ENCODE assay signal across 9 cellular contexts in the genomic region with DNA sequence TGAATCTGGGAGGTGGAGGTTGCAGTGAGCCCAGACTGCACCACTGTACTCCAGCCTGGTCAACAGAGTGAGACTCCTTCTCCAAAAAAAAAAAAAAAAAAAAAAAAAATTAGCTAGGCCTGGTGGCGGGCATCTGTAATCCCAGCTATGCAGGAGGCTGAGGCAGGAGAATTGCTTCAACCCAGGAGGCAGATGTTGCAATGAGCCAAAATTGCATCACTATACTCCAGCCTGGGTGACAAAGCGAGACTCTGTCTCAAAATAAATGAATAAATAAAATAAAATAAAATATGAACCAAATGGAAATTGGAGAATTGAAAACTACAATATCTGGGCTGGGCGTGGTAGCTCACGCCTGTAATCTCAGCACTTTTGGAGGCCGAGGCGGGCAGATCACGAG. TPM values are rescaled to one million over a fixed set of nuclear protein-coding genes. Genes with fewer than 3 reads are reported as not detected.
DNase-seq lines count a peak whose midpoint lies in the region; ATAC-seq, FAIRE-seq and TF ChIP-seq lines count a peak whose summit lies in the region.
"Not testable (repeated sequence)": the region's sequence is repeated elsewhere in the genome, so short reads cannot be mapped to it uniquely, and the experiment has no call there.
"Had no signal": no experiment of that assay in that cellular context is flagged by ENCODE, and none has a peak within 500 bp of the region (broad histone marks: within the 10 kb centered on the region; RNA-seq: fewer than 3 reads in every experiment).

No MANE protein-coding gene starts in this region.

- not testable (repeated sequence) for BruUV-seq in K562 (replicated peaks; lab: Mats Ljungman, UMichigan)

- H4K20me1 ChIP-seq in K562 (replicated peaks; ENCODE audit: control insufficient read depth, insufficient read depth, low read length): not testable (repeated sequence)

- ATAC-seq in K562, psoas muscle: not testable (repeated sequence)

- not testable (repeated sequence) for FAIRE-seq in K562 (lab: Jason Lieb, UNC)

- in situ Hi-C loops in K562 (cut with MboI): not testable (repeated sequence)

- not testable (repeated sequence) for H3K27me3 ChIP-seq in K562 (ENCODE audit: control insufficient read depth in 2 of 2, insufficient read depth in 2 of 2, low read length in 2 of 2); liver (ENCODE audit: control insufficient read depth in 4 of 4, insufficient read depth in 4 of 4, low read length in 3 of 4); psoas muscle (ENCODE audit: insufficient read depth in 3 of 3, low read length in 2 of 3)

- not testable (repeated sequence) for H3K27ac ChIP-seq in HEK293 (ENCODE audit: extremely low read depth, low read depth, low read length); K562 (ENCODE audit: extremely low read depth, low read depth, low read length)
- H3K27ac ChIP-seq in liver (ENCODE audit: low read depth in 1 of 2, low read length in 2 of 2): peak overlapping the region in 1 of 2 donors; percentile 97
- peak overlapping the region; percentile 18 for H3K27ac ChIP-seq in psoas muscle

- H3K36me3 ChIP-seq in HEK293 (ENCODE audit: control insufficient read depth in 2 of 2, insufficient read depth in 1 of 2, low read length in 2 of 2) (peaks cover 30 to 37% of the 10 kb centered on the region in 2 experiments), K562 (ENCODE audit: control insufficient read depth, insufficient read depth, low read length) (peaks cover 21% of the 10 kb centered on the region; the same call in 2 of the 3 replicates), liver (ENCODE audit: control insufficient read depth in 4 of 4, insufficient read depth in 3 of 4, low read depth in 1 of 4, low read length in 3 of 4) (peaks cover 4 to 15% (median 10%) of the 10 kb centered on the region in 4 donors), psoas muscle (ENCODE audit: insufficient read depth in 1 of 2, low read depth in 1 of 2) (peaks cover 0 to 50% of the 10 kb centered on the region in 2 donors)

- H3K4me2 ChIP-seq in K562 (ENCODE audit: insufficient read depth, low read length): not testable (repeated sequence)

- H3K4me3 ChIP-seq in HEK293 (ENCODE audit: low read depth, low read length); NB4 (ENCODE audit: low read depth, low read length); K562; fibroblast of mammary gland (ENCODE audit: control insufficient read depth, low read depth, low read length); liver (ENCODE audit: low read depth in 1 of 3, low read length in 3 of 3); psoas muscle: not testable (repeated sequence)

- intact Hi-C loops in K562 (cut with micrococcal nuclease); psoas muscle (cut with DNase I): not testable (repeated sequence)

- peak; percentile 41 to 43 for DNase-seq in AML-193 (lab: John Stamatoyannopoulos, UW)
- DNase-seq in NB4 (ENCODE audit: low read depth): peak; percentile 70
- DNase-seq in SKM-1 treated with dmso at 0.1 percent for 144 hours (lab: John Stamatoyannopoulos, UW; ENCODE audit: unreplicated experiment): peak; percentile 17
- not testable (repeated sequence) for DNase-seq in K562 (ENCODE audit: extremely low read depth in 1 of 4, low spot score in 3 of 4); psoas muscle
- peak; percentile 70 for DNase-seq in fibroblast of mammary gland (ENCODE audit: low read depth)

- not testable (repeated sequence) for TF ChIP-seq EP300 in K562 (IDR thresholded peaks at IDR 0.05; ENCODE audit: low read length)

- CTCF ChIA-PET in HEK293 (lab: Yijun Ruan, JAX): interaction anchor here (1.1 to 1.5 kb wide), 2 partner anchors 15 to 101 kb away, joined by 3 to 9 read pairs; a partner anchor contains a TSS
- CTCF ChIA-PET in K562 (lab: Yijun Ruan, JAX; ENCODE audit: low intra/inter-chr PET ratio): not testable (repeated sequence)

- not testable (repeated sequence) for H3K9me3 ChIP-seq in HEK293 (ENCODE audit: control insufficient read depth, insufficient read depth, low read depth, low read length); K562 (replicated peaks; ENCODE audit: control insufficient read depth, insufficient read depth, low read depth, low read length); liver (ENCODE audit: control insufficient read depth in 4 of 4, low read length in 3 of 4); psoas muscle

- TF ChIP-seq CTCF in HEK293 (tag by site-specific recombination; IDR thresholded peaks at IDR 0.05); NB4 (IDR thresholded peaks at IDR 0.05; ENCODE audit: low read depth, low read length); K562 (IDR thresholded peaks at IDR 0.05 in 2 of 3, conservative IDR thresholded peaks at IDR 0.05 in 1 of 3; ENCODE audit: insufficient read depth in 2 of 3, low read depth in 1 of 3, low read length in 3 of 3); fibroblast of mammary gland (conservative IDR thresholded peaks at IDR 0.05; ENCODE audit: control insufficient read depth, insufficient read depth, low read depth, low read length); psoas muscle (IDR thresholded peaks at IDR 0.05): not testable (repeated sequence)
- peak; percentile 32 for TF ChIP-seq CTCF in liver (IDR thresholded peaks at IDR 0.05; ENCODE audit: low read depth, low read length, missing input control)

- peaks cover 19% of the 10 kb centered on the region for H3K4me1 ChIP-seq in HEK293 (ENCODE audit: control insufficient read depth, insufficient read depth, low read length)
- peaks cover 13 to 29% of the 10 kb centered on the region in 2 experiments; a peak in 4 of 5 replicates for H3K4me1 ChIP-seq in K562 (replicated peaks in 1 of 2; ENCODE audit: control insufficient read depth in 2 of 2, insufficient read depth in 2 of 2, low read length in 2 of 2)
- H3K4me1 ChIP-seq in liver (ENCODE audit: control insufficient read depth in 4 of 4, insufficient read depth in 4 of 4, low read length in 3 of 4): peaks cover 8 to 44% (median 24%) of the 10 kb centered on the region in 4 donors
- H3K4me1 ChIP-seq in psoas muscle: peaks cover 39% of the 10 kb centered on the region

- not testable (repeated sequence) for TF ChIP-seq POLR2A in NB4 (IDR thresholded peaks at IDR 0.05; ENCODE audit: extremely low read depth, insufficient read length); K562 (conservative IDR thresholded peaks at IDR 0.05)

- 100% methylated on average over 4 of the region's 7 CpGs for WGBS in K562 (ENCODE audit: insufficient coverage, low coverage, missing lambda C conversion rate)
- WGBS in liver: 73% methylated on average over 7 of the region's 7 CpGs
- WGBS in psoas muscle, 3 donors: 92 to 96% (median 93%) methylated on average over 7 of the region's 7 CpGs

- H3K9me1 ChIP-seq in K562 (ENCODE audit: control insufficient read depth, insufficient read depth, low read length): not testable (repeated sequence)

- POLR2A ChIA-PET in HEK293 (lab: Yijun Ruan, JAX): interaction anchor here (0.6 to 7.4 kb wide), 3 partner anchors 18 to 604 kb away, joined by 5 to 159 read pairs (median 5); a partner anchor contains a TSS
- POLR2A ChIA-PET in K562 (lab: Yijun Ruan, JAX): not testable (repeated sequence)

- not testable (repeated sequence) for H3K79me2 ChIP-seq in K562 (ENCODE audit: control insufficient read depth, insufficient read depth, low read length)

- not testable (repeated sequence) for H2AFZ ChIP-seq in K562 (ENCODE audit: low read depth, low read length)

- not testable (repeated sequence) for TF ChIP-seq RAD21 in K562 (CRISPR knock-in tag; conservative IDR thresholded peaks at IDR 0.05 in 1 of 2, IDR thresholded peaks at IDR 0.05 in 1 of 2)
- TF ChIP-seq RAD21 in liver (IDR thresholded peaks at IDR 0.05): peak; percentile 46 to 50

- H3K9ac ChIP-seq in K562 (ENCODE audit: insufficient read depth in 1 of 2, low read depth in 2 of 2, low read length in 2 of 2); liver (ENCODE audit: low read depth in 1 of 2, low read length in 2 of 2): not testable (repeated sequence)

RNA-seq across cellular contexts. Expression of a gene that starts 2.4 kb away (rescaled TPM):
- 23.7 and 41.8 TPM in 2 replicates for total RNA-seq in K562 (2011; cell fraction: chromatin; rRNA removed; ENCODE audit: low replicate concordance)
- 32.6 and 33.9 TPM in 2 replicates for total RNA-seq in K562 (2011; cell fraction: nucleolus; rRNA removed)
- total RNA-seq in K562 (2011; cell fraction: nucleoplasm; rRNA removed): 34.1 and 35.9 TPM in 2 replicates
- total RNA-seq in K562 (2014; rRNA removed) (67.3 and 69.6 TPM in 2 replicates), K562 (2014; rRNA removed; fragmentation: Illumina TruSeq; extraction: Trizol) (40.1 and 58.0 TPM in 2 replicates), K562 (2015; rRNA removed; fragmentation: Illumina TruSeq; extraction: Trizol) (84.9 and 98.2 TPM in 2 replicates), K562 (2021) (89.2 and 91.7 TPM in 2 replicates), liver (100 to 1,000 TPM; 226 to 259 TPM), psoas muscle (100 to 1,000 TPM; 279 to 572 (median 404) TPM)
- polyA plus RNA-seq in K562 (2011; rRNA removed) (67.3 and 115 TPM in 2 replicates), K562 (2014; fragmentation: Illumina TruSeq; extraction: Trizol) (133 TPM in 2 replicates), K562 (2014; fragmentation: Nextera tagmentation; extraction: Ambion mirVana) (10 to 100 TPM; 47.5 to 99.9 TPM), K562 (2014; rRNA removed) (55.2 and 118 TPM in 2 replicates), liver (1,000 to 10,000 TPM in 1 of 2 donors, 100 to 1,000 TPM in 1; 581 to 1,082 TPM), psoas muscle (100 to 1,000 TPM; 512 to 649 (median 601) TPM)
- polyA plus RNA-seq in K562 (2011; cell fraction: cytosol; rRNA removed): 133 and 134 TPM in 2 replicates
- 175 and 195 TPM in 2 replicates for polyA plus RNA-seq in K562 (2011; cell fraction: nucleus; rRNA removed)
- 242 and 243 TPM in 2 replicates for polyA plus RNA-seq in K562 (2012)
- polyA minus RNA-seq in K562 (2011; rRNA and poly(A)+ RNA removed): 53.8 and 60.0 TPM in 2 replicates
- polyA minus RNA-seq in K562 (2011; cell fraction: cytosol; rRNA and poly(A)+ RNA removed): 38.6 and 49.9 TPM in 2 replicates
- 19.5 and 24.9 TPM in 2 replicates for polyA minus RNA-seq in K562 (2011; cell fraction: nucleus; rRNA and poly(A)+ RNA removed)

RNA-seq across cellular contexts. Expression of a gene that starts 16.5 kb away (rescaled TPM):
- total RNA-seq in K562 (2011; cell fraction: chromatin; rRNA removed; ENCODE audit: low replicate concordance): 0.95 and 3.4 TPM in 2 replicates
- total RNA-seq in K562 (2011; cell fraction: nucleolus; rRNA removed): 2.1 and 2.7 TPM in 2 replicates
- total RNA-seq in K562 (2011; cell fraction: nucleoplasm; rRNA removed): 0.61 and 0.95 TPM in 2 replicates
- total RNA-seq in K562 (2014; rRNA removed) (not detected in 2 replicates), K562 (2014; rRNA removed; fragmentation: Illumina TruSeq; extraction: Trizol) (not detected in 2 replicates), K562 (2015; rRNA removed; fragmentation: Illumina TruSeq; extraction: Trizol) (0.18 TPM in 1 of 2 replicates, not detected in the other), K562 (2021) (1.1 and 1.8 TPM in 2 replicates), liver (10 to 100 TPM in 1 of 2 donors, under 1 TPM in 1; 0.42 to 13.7 TPM), psoas muscle (1 to 10 TPM in 2 of 4 donors, under 1 TPM in 2; 0.62 to 2.0 (median 0.98) TPM)
- polyA plus RNA-seq in K562 (2011; rRNA removed) (0.31 and 0.38 TPM in 2 replicates), K562 (2014; fragmentation: Illumina TruSeq; extraction: Trizol) (0.17 and 0.36 TPM in 2 replicates), K562 (2014; fragmentation: Nextera tagmentation; extraction: Ambion mirVana) (under 1 TPM in 1 of 2 experiments, not detected in 1; 0.08 TPM), K562 (2014; rRNA removed) (0.29 TPM in 1 of 2 replicates, not detected in the other), liver (10 to 100 TPM; 10.5 to 40.6 TPM), psoas muscle (under 1 TPM; 0.31 to 0.77 (median 0.53) TPM)
- polyA plus RNA-seq in K562 (2011; cell fraction: cytosol; rRNA removed): 0.25 and 0.96 TPM in 2 replicates
- 3.1 and 3.7 TPM in 2 replicates for polyA plus RNA-seq in K562 (2011; cell fraction: nucleus; rRNA removed)
- polyA plus RNA-seq in K562 (2012): 0.58 and 0.64 TPM in 2 replicates
- 0.14 TPM in 1 of 2 replicates, not detected in the other for polyA minus RNA-seq in K562 (2011; rRNA and poly(A)+ RNA removed)
- polyA minus RNA-seq in K562 (2011; cell fraction: cytosol; rRNA and poly(A)+ RNA removed): not detected in 2 replicates
- 0.67 TPM in 1 of 2 replicates, not detected in the other for polyA minus RNA-seq in K562 (2011; cell fraction: nucleus; rRNA and poly(A)+ RNA removed)

RNA-seq across cellular contexts. Expression of a gene that starts 20.6 kb away (rescaled TPM):
- 270 and 391 TPM in 2 replicates for total RNA-seq in K562 (2011; cell fraction: chromatin; rRNA removed; ENCODE audit: low replicate concordance)
- total RNA-seq in K562 (2011; cell fraction: nucleolus; rRNA removed): 228 and 234 TPM in 2 replicates
- 270 and 297 TPM in 2 replicates for total RNA-seq in K562 (2011; cell fraction: nucleoplasm; rRNA removed)
- 313 and 355 TPM in 2 replicates for total RNA-seq in K562 (2014; rRNA removed)
- total RNA-seq in K562 (2014; rRNA removed; fragmentation: Illumina TruSeq; extraction: Trizol): 375 and 414 TPM in 2 replicates
- total RNA-seq in K562 (2015; rRNA removed; fragmentation: Illumina TruSeq; extraction: Trizol): 274 and 290 TPM in 2 replicates
- 579 and 605 TPM in 2 replicates for total RNA-seq in K562 (2021)
- 284 and 572 TPM in 2 replicates for polyA plus RNA-seq in K562 (2011; rRNA removed)
- 251 and 262 TPM in 2 replicates for polyA plus RNA-seq in K562 (2011; cell fraction: cytosol; rRNA removed)
- 342 and 362 TPM in 2 replicates for polyA plus RNA-seq in K562 (2011; cell fraction: nucleus; rRNA removed)
- 353 and 512 TPM in 2 replicates for polyA plus RNA-seq in K562 (2012)
- polyA plus RNA-seq in K562 (2014; fragmentation: Illumina TruSeq; extraction: Trizol): 550 and 610 TPM in 2 replicates
- polyA plus RNA-seq in K562 (2014; fragmentation: Nextera tagmentation; extraction: Ambion mirVana): 10 to 100 TPM; 39.5 to 51.4 TPM
- polyA plus RNA-seq in K562 (2014; rRNA removed): 271 and 299 TPM in 2 replicates
- 359 and 423 TPM in 2 replicates for polyA minus RNA-seq in K562 (2011; rRNA and poly(A)+ RNA removed)
- 278 and 317 TPM in 2 replicates for polyA minus RNA-seq in K562 (2011; cell fraction: cytosol; rRNA and poly(A)+ RNA removed)
- polyA minus RNA-seq in K562 (2011; cell fraction: nucleus; rRNA and poly(A)+ RNA removed): 71.0 and 135 TPM in 2 replicates
- total RNA-seq in liver: 100 to 1,000 TPM; 115 to 166 TPM
- 10 to 100 TPM; 50.4 to 76.5 TPM for polyA plus RNA-seq in liver
- total RNA-seq in psoas muscle: 100 to 1,000 TPM; 151 to 229 (median 198) TPM
- 100 to 1,000 TPM; 109 to 215 (median 191) TPM for polyA plus RNA-seq in psoas muscle

RNA-seq across cellular contexts. Expression of a gene that starts 40.2 kb away (rescaled TPM):
- total RNA-seq in K562 (2011; cell fraction: chromatin; rRNA removed; ENCODE audit: low replicate concordance): not detected in 2 replicates
- not detected in 2 replicates for total RNA-seq in K562 (2011; cell fraction: nucleolus; rRNA removed)
- total RNA-seq in K562 (2011; cell fraction: nucleoplasm; rRNA removed): not detected in 2 replicates
- not detected in 2 replicates for total RNA-seq in K562 (2014; rRNA removed)
- total RNA-seq in K562 (2014; rRNA removed; fragmentation: Illumina TruSeq; extraction: Trizol): not detected in 2 replicates
- not detected in 2 replicates for total RNA-seq in K562 (2015; rRNA removed; fragmentation: Illumina TruSeq; extraction: Trizol)
- not detected in 2 replicates for total RNA-seq in K562 (2021)
- polyA plus RNA-seq in K562 (2011; rRNA removed): not detected in 2 replicates
- not detected in 2 replicates for polyA plus RNA-seq in K562 (2011; cell fraction: cytosol; rRNA removed)
- polyA plus RNA-seq in K562 (2011; cell fraction: nucleus; rRNA removed): not detected in 2 replicates
- polyA plus RNA-seq in K562 (2012): not detected in 2 replicates
- polyA plus RNA-seq in K562 (2014; fragmentation: Illumina TruSeq; extraction: Trizol): not detected in 2 replicates
- polyA plus RNA-seq in K562 (2014; fragmentation: Nextera tagmentation; extraction: Ambion mirVana): not detected
- not detected in 2 replicates for polyA plus RNA-seq in K562 (2014; rRNA removed)
- polyA minus RNA-seq in K562 (2011; rRNA and poly(A)+ RNA removed): not detected in 2 replicates
- not detected in 2 replicates for polyA minus RNA-seq in K562 (2011; cell fraction: cytosol; rRNA and poly(A)+ RNA removed)
- polyA minus RNA-seq in K562 (2011; cell fraction: nucleus; rRNA and poly(A)+ RNA removed): not detected in 2 replicates
- total RNA-seq in liver: not detected
- polyA plus RNA-seq in liver: under 1 TPM in 1 of 2 donors, not detected in 1; 0.36 TPM
- total RNA-seq in psoas muscle: not detected
- polyA plus RNA-seq in psoas muscle: under 1 TPM in 1 of 3 donors, not detected in 2; 0.91 TPM
- polyA plus RNA-seq: BJ had no signal

RNA-seq across cellular contexts. Expression of a gene that starts 48.9 kb away (rescaled TPM):
- total RNA-seq in K562 (2011; cell fraction: chromatin; rRNA removed; ENCODE audit: low replicate concordance): 12.5 and 23.7 TPM in 2 replicates
- total RNA-seq in K562 (2011; cell fraction: nucleolus; rRNA removed): 11.8 and 15.2 TPM in 2 replicates
- total RNA-seq in K562 (2011; cell fraction: nucleoplasm; rRNA removed): 11.6 and 13.7 TPM in 2 replicates
- 5.1 TPM in 2 replicates for total RNA-seq in K562 (2014; rRNA removed)
- total RNA-seq in K562 (2014; rRNA removed; fragmentation: Illumina TruSeq; extraction: Trizol): 3.1 and 3.7 TPM in 2 replicates
- 4.1 and 5.3 TPM in 2 replicates for total RNA-seq in K562 (2015; rRNA removed; fragmentation: Illumina TruSeq; extraction: Trizol)
- 5.9 and 6.2 TPM in 2 replicates for total RNA-seq in K562 (2021)
- 10.9 and 17.3 TPM in 2 replicates for polyA plus RNA-seq in K562 (2011; rRNA removed)
- 10.6 and 12.7 TPM in 2 replicates for polyA plus RNA-seq in K562 (2011; cell fraction: cytosol; rRNA removed)
- 18.6 and 22.5 TPM in 2 replicates for polyA plus RNA-seq in K562 (2011; cell fraction: nucleus; rRNA removed)
- polyA plus RNA-seq in K562 (2012): 5.2 and 22.0 TPM in 2 replicates
- polyA plus RNA-seq in K562 (2014; fragmentation: Illumina TruSeq; extraction: Trizol): 3.8 and 4.9 TPM in 2 replicates
- polyA plus RNA-seq in K562 (2014; fragmentation: Nextera tagmentation; extraction: Ambion mirVana): 1 to 10 TPM in 1 of 2 experiments, under 1 TPM in 1; 0.82 to 1.1 TPM
- 4.9 and 5.0 TPM in 2 replicates for polyA plus RNA-seq in K562 (2014; rRNA removed)
- polyA minus RNA-seq in K562 (2011; rRNA and poly(A)+ RNA removed): 4.1 and 5.7 TPM in 2 replicates
- polyA minus RNA-seq in K562 (2011; cell fraction: cytosol; rRNA and poly(A)+ RNA removed): 3.1 and 8.8 TPM in 2 replicates
- polyA minus RNA-seq in K562 (2011; cell fraction: nucleus; rRNA and poly(A)+ RNA removed): 6.2 and 11.0 TPM in 2 replicates
- total RNA-seq in liver: 1 to 10 TPM; 4.9 to 5.5 TPM
- polyA plus RNA-seq in liver: 1 to 10 TPM; 5.5 to 8.7 TPM
- 1 to 10 TPM; 1.5 to 4.8 (median 2.2) TPM for total RNA-seq in psoas muscle
- polyA plus RNA-seq in psoas muscle: 1 to 10 TPM; 2.2 to 3.4 (median 2.2) TPM
